Comparison of ENCODE assay signal across 20 cellular contexts in genomic region chr17:18955009-18955408, GRCh38. TPM values are rescaled to one million over a fixed set of nuclear protein-coding genes. Genes with fewer than 3 reads are reported as not detected.
DNase-seq lines count a peak whose midpoint lies in the region; ATAC-seq, FAIRE-seq and TF ChIP-seq lines count a peak whose summit lies in the region.
"Had no signal": no experiment of that assay in that cellular context is flagged by ENCODE, and none has a peak within 500 bp of the region (broad histone marks: within the 10 kb centered on the region; RNA-seq: fewer than 3 reads in every experiment).

No MANE protein-coding gene starts in this region.

- H3K27ac ChIP-seq in CD4-positive, alpha-beta T cell (ENCODE audit: low read depth, low read length): no peak overlapping the region
- H3K27ac ChIP-seq in kidney (ENCODE audit: low read depth in 2 of 2, low read length in 2 of 2) (no peak overlapping the region), thyroid gland (no peak overlapping the region)
- H3K27ac ChIP-seq: HL-60 had no signal

- H3K9me3 Mint-ChIP-seq in activated T-cell treated with anti-CD3 and anti-CD28 coated beads, Interleukin-2, amount 50 U/mL, for 24 hours: no peaks in the 10 kb centered on the region
- no peaks in the 10 kb centered on the region for H3K9me3 Mint-ChIP-seq in CD4-positive, alpha-beta T cell
- H3K9me3 Mint-ChIP-seq in T-cell (no peaks in the 10 kb centered on the region), glutamatergic neuron (ENCODE audit: unreplicated experiment) (peaks cover 1% of the 10 kb centered on the region)

- no peaks in the 10 kb centered on the region for H3K36me3 Mint-ChIP-seq in activated T-cell treated with anti-CD3 and anti-CD28 coated beads, Interleukin-2, amount 50 U/mL, for 24 hours (ENCODE audit: low read depth)
- no peaks in the 10 kb centered on the region for H3K36me3 Mint-ChIP-seq in CD4-positive, alpha-beta T cell (ENCODE audit: low read depth)
- no peaks in the 10 kb centered on the region for H3K36me3 Mint-ChIP-seq in T-cell
- H3K36me3 Mint-ChIP-seq in glutamatergic neuron (ENCODE audit: unreplicated experiment): no peaks in the 10 kb centered on the region

- TF ChIP-seq POLR2A in thyroid gland (IDR thresholded peaks at IDR 0.05): no peak

- CTCF ChIA-PET in CD4-positive, alpha-beta T cell (lab: Charles Lee): interaction anchor here (0.7 to 0.8 kb wide), 2 partner anchors 14 to 54 kb away, joined by 3 to 5 read pairs; no protein-coding TSS in a partner anchor
- CTCF ChIA-PET in T-cell (lab: Charles Lee): interaction anchor here in 1 of 2 donors (0.7 kb wide), 1 partner anchor 1122 kb away, joined by 9 read pairs; no protein-coding TSS in a partner anchor

- H3K4me1 ChIP-seq in kidney (ENCODE audit: control insufficient read depth in 1 of 2, insufficient read depth in 1 of 2, low read depth in 1 of 2, low read length in 2 of 2) (peaks cover 5 to 8% of the 10 kb centered on the region in 2 donors), thyroid gland (no peaks in the 10 kb centered on the region)

- H3K36me3 ChIP-seq in kidney (ENCODE audit: control insufficient read depth in 1 of 2, insufficient read depth in 2 of 2, low read length in 2 of 2) (peaks cover 2 to 6% of the 10 kb centered on the region in 2 donors), thyroid gland (no peaks in the 10 kb centered on the region)
- H3K36me3 ChIP-seq: MG63 had no signal

- no peak overlapping the region for H3K9ac ChIP-seq in kidney (ENCODE audit: low read length in 2 of 2)

- intact Hi-C loops in CD4-positive, alpha-beta T cell (cut with DNase I, micrococcal nuclease): loop anchor here in 1 of 2 experiments (5.0 to 10.0 kb wide), 2 partner anchors 47 to 140 kb away; partner anchors contain the start of gene FAM83G
- intact Hi-C loops in kidney (cut with DNase I) (no loop called here), thyroid gland (cut with DNase I) (no loop called here)

- no peak for DNase-seq in activated T-cell treated with anti-CD3 and anti-CD28 coated beads, Interleukin-2, amount 50 U/mL, for 24 hours
- DNase-seq in activated T-cell treated with anti-CD3 and anti-CD28 coated beads, Interleukin-2, amount 50 U/mL, for 1 hour: no peak
- no peak for DNase-seq in CD4-positive, alpha-beta T cell
- DNase-seq in T-cell (no peak), kidney (peak; percentile 10), glutamatergic neuron (no peak), dedifferentiated amniotic fluid mesenchymal stem cell (ENCODE audit: extremely low spot score) (no peak), thyroid gland (no peak)
- DNase-seq: GOT3, KBM-7, MG63, NCI-H1092 treated with DMSO at 0.1 percent for 48 hours, NCI-H1694, NCI-H2107, NCI-H345, NCI-H526 treated with DMSO at 0.1 percent for 48 hours had no signal

- no peaks in the 10 kb centered on the region for H3K9me3 ChIP-seq in CD4-positive, alpha-beta T cell (ENCODE audit: control insufficient read depth, low read length)
- H3K9me3 ChIP-seq in kidney (ENCODE audit: control insufficient read depth in 1 of 2, low read length in 2 of 2) (no peaks in the 10 kb centered on the region), thyroid gland (no peaks in the 10 kb centered on the region)
- H3K9me3 ChIP-seq: MG63 had no signal

- no peak for FAIRE-seq in kidney (lab: Jason Lieb, UNC)

- no peaks in the 10 kb centered on the region for H3K27me3 Mint-ChIP-seq in activated T-cell treated with anti-CD3 and anti-CD28 coated beads, Interleukin-2, amount 50 U/mL, for 24 hours
- no peaks in the 10 kb centered on the region for H3K27me3 Mint-ChIP-seq in CD4-positive, alpha-beta T cell
- H3K27me3 Mint-ChIP-seq in T-cell (no peaks in the 10 kb centered on the region), glutamatergic neuron (ENCODE audit: unreplicated experiment) (no peaks in the 10 kb centered on the region)

- H3K27ac Mint-ChIP-seq in activated T-cell treated with anti-CD3 and anti-CD28 coated beads, Interleukin-2, amount 50 U/mL, for 24 hours: peak overlapping the region; percentile 30
- H3K27ac Mint-ChIP-seq in CD4-positive, alpha-beta T cell: peak overlapping the region; percentile 81
- H3K27ac Mint-ChIP-seq in T-cell (peak overlapping the region; percentile 88 to 91), glutamatergic neuron (ENCODE audit: unreplicated experiment) (no peak overlapping the region)

- H3K4me1 Mint-ChIP-seq in activated T-cell treated with anti-CD3 and anti-CD28 coated beads, Interleukin-2, amount 50 U/mL, for 24 hours (ENCODE audit: low read depth): peaks cover 23% of the 10 kb centered on the region
- H3K4me1 Mint-ChIP-seq in CD4-positive, alpha-beta T cell (ENCODE audit: low read depth): peaks cover 39% of the 10 kb centered on the region
- H3K4me1 Mint-ChIP-seq in T-cell: peaks cover 42 to 58% (median 43%) of the 10 kb centered on the region in 3 donors
- H3K4me1 Mint-ChIP-seq in glutamatergic neuron (ENCODE audit: low read depth, unreplicated experiment): no peaks in the 10 kb centered on the region

- H3K4me3 ChIP-seq in kidney (ENCODE audit: low read length in 2 of 2) (no peak overlapping the region), thyroid gland (replicated peaks in 1 of 3) (no peak overlapping the region)
- H3K4me3 ChIP-seq: MG63 had no signal

- no peak for ATAC-seq in CD4-positive, alpha-beta T cell (ENCODE audit: poor library complexity)
- ATAC-seq in T-cell (replicated peaks in 1 of 4): peak in 1 of 4 experiments; percentile 11

- POLR2A ChIA-PET in CD4-positive, alpha-beta T cell (lab: Charles Lee): interaction anchor here (0.7 to 2.1 kb wide), 10 partner anchors 13 to 137 kb away, joined by 3 to 17 read pairs (median 4); partner anchors contain the start of gene PRPSAP2
- POLR2A ChIA-PET in T-cell (lab: Charles Lee): interaction anchor here in 1 of 2 donors (0.5 kb wide), 1 partner anchor 98 kb away, joined by 3 read pairs; no protein-coding TSS in a partner anchor

- TF ChIP-seq CTCF in CD4-positive, alpha-beta T cell (IDR thresholded peaks at IDR 0.05): no peak
- TF ChIP-seq CTCF in kidney (IDR thresholded peaks at IDR 0.05; ENCODE audit: borderline replicate concordance, extremely low read depth, insufficient read depth): no peak
- no peak for TF ChIP-seq CTCF in glutamatergic neuron (IDR thresholded peaks at IDR 0.05; ENCODE audit: partially characterized antibody, unreplicated experiment)
- TF ChIP-seq CTCF in thyroid gland (IDR thresholded peaks at IDR 0.05): no peak

- 93 to 94% methylated on average over 6 of the region's 6 CpGs for WGBS in thyroid gland, 2 donors

- H3K27me3 ChIP-seq in CD4-positive, alpha-beta T cell (ENCODE audit: control insufficient read depth, insufficient read depth, low read length): no peaks in the 10 kb centered on the region
- no peaks in the 10 kb centered on the region for H3K27me3 ChIP-seq in thyroid gland
- H3K27me3 ChIP-seq: MG63 had no signal

- no peak overlapping the region for H3K4me3 Mint-ChIP-seq in activated T-cell treated with anti-CD3 and anti-CD28 coated beads, Interleukin-2, amount 50 U/mL, for 24 hours
- peak overlapping the region; percentile 62 for H3K4me3 Mint-ChIP-seq in CD4-positive, alpha-beta T cell
- H3K4me3 Mint-ChIP-seq in T-cell (peak overlapping the region; percentile 37 to 78 (median 60)), glutamatergic neuron (ENCODE audit: unreplicated experiment) (no peak overlapping the region)

RNA-seq across cellular contexts. Expression of gene SLC5A10, which starts 3.0 kb away (rescaled TPM):
- not detected for total RNA-seq in CD4-positive, alpha-beta T cell
- total RNA-seq in T-cell (under 1 TPM in 1 of 5 donors, not detected in 4; 0.09 TPM), kidney (9.7 TPM), glutamatergic neuron (ENCODE audit: unreplicated experiment) (not detected), thyroid gland (not detected)
- 16.5 TPM for polyA plus RNA-seq in kidney (ENCODE audit: insufficient read depth, low read depth, low replicate concordance)
- total RNA-seq: A673, OCI-LY7, RPMI7951 had no signal

RNA-seq across cellular contexts. Expression of gene FAM83G, which starts 49.6 kb away (rescaled TPM):
- 1 to 10 TPM; 2.9 to 3.0 TPM for total RNA-seq in CD4-positive, alpha-beta T cell
- total RNA-seq in T-cell (10 to 100 TPM in 3 of 5 donors, 1 to 10 TPM in 2; 4.9 to 23.3 (median 20.8) TPM), kidney (8.0 TPM), glutamatergic neuron (ENCODE audit: unreplicated experiment) (2.0 TPM), thyroid gland (10 to 100 TPM; 11.9 to 21.3 (median 13.9) TPM)
- 4.9 TPM for polyA plus RNA-seq in kidney (ENCODE audit: insufficient read depth, low read depth, low replicate concordance)

Comparison
In these comparisons a context has a peak if more than half of its experiments do, and no peak if none do; other contexts are left out.
1. H3K4me3 Mint-ChIP-seq: peak in CD4-positive, alpha-beta T cell (single experiment) and T-cell (3 of 3); none in activated T-cell treated with anti-CD3 and anti-CD28 coated beads, Interleukin-2, amount 50 U/mL, for 24 hours (single experiment) and glutamatergic neuron (single experiment).